Comparison of ENCODE assay signal across 1 cellular context in the genomic region with DNA sequence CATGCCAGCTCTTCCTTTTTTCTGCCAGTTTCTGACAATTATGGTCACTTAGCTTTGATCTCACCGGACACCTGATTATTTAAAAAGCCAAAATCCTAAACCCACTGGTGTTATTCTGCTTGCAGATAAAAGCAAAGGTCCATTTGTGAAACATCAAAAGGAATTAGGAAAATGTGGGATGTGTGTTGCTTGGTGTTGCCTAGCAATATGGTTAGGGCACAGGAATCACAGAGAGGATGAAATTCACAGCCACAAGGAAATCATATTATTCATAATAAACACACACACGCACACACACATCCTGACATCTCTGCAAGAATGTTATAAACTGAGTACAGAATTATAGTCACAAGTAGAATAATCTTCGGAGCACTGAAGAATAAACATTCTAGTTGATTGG.
TF ChIP-seq lines count a peak whose summit lies in the region.

No MANE protein-coding gene starts in this region.

TF ChIP-seq in neural cell, 6 proteins besides CTCF, POLR2A, EP300 and RAD21 (continued from another document):
- TF ChIP-seq, protein P1, sequence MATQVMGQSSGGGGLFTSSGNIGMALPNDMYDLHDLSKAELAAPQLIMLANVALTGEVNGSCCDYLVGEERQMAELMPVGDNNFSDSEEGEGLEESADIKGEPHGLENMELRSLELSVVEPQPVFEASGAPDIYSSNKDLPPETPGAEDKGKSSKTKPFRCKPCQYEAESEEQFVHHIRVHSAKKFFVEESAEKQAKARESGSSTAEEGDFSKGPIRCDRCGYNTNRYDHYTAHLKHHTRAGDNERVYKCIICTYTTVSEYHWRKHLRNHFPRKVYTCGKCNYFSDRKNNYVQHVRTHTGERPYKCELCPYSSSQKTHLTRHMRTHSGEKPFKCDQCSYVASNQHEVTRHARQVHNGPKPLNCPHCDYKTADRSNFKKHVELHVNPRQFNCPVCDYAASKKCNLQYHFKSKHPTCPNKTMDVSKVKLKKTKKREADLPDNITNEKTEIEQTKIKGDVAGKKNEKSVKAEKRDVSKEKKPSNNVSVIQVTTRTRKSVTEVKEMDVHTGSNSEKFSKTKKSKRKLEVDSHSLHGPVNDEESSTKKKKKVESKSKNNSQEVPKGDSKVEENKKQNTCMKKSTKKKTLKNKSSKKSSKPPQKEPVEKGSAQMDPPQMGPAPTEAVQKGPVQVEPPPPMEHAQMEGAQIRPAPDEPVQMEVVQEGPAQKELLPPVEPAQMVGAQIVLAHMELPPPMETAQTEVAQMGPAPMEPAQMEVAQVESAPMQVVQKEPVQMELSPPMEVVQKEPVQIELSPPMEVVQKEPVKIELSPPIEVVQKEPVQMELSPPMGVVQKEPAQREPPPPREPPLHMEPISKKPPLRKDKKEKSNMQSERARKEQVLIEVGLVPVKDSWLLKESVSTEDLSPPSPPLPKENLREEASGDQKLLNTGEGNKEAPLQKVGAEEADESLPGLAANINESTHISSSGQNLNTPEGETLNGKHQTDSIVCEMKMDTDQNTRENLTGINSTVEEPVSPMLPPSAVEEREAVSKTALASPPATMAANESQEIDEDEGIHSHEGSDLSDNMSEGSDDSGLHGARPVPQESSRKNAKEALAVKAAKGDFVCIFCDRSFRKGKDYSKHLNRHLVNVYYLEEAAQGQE (IDR thresholded peaks at IDR 0.05; ENCODE audit: borderline replicate concordance) = no peak
